8 cellular contexts compared by ENCODE assay signal in genomic region chrX:135521405-135522131, GRCh38. TPM values are rescaled to one million over a fixed set of nuclear protein-coding genes. Genes with fewer than 3 reads are reported as not detected.
DNase-seq lines count a peak whose midpoint lies in the region; ATAC-seq, FAIRE-seq and TF ChIP-seq lines count a peak whose summit lies in the region.

No MANE protein-coding gene starts in this region.

- TF ChIP-seq POLR2A in adrenal gland (IDR thresholded peaks at IDR 0.05): peak; percentile 49 to 76

- peaks cover 6% of the 10 kb centered on the region for H3K27me3 ChIP-seq in adrenal gland
- no peaks in the 10 kb centered on the region for H3K27me3 ChIP-seq in left ventricle myocardium inferior (ENCODE audit: low read depth)

- peak overlapping the region; percentile 68 for H3K4me3 ChIP-seq in GM12864 (ENCODE audit: low read depth, low read length)
- peak overlapping the region in 2 of 4 donors; percentile 48 to 82 for H3K4me3 ChIP-seq in adrenal gland
- H3K4me3 ChIP-seq in left ventricle myocardium inferior: peak overlapping the region; percentile 76

- TF ChIP-seq CTCF in GM12864 (IDR thresholded peaks at IDR 0.05; ENCODE audit: low read depth, low read length, missing control alignments) (no peak), adrenal gland (IDR thresholded peaks at IDR 0.05) (no peak), left ventricle myocardium inferior (IDR thresholded peaks at IDR 0.05; ENCODE audit: borderline replicate concordance) (no peak)

- FAIRE-seq in urothelium cell line (lab: Jason Lieb, UNC): no peak

- H3K4me1 ChIP-seq in adrenal gland (replicated peaks in 1 of 2) (no peaks in the 10 kb centered on the region), left ventricle myocardium inferior (peaks cover 8% of the 10 kb centered on the region)

- WGBS in adrenal gland, 4 donors: 0 to 42% (median 13%) methylated on average over 7 to 72 of the region's 73 CpGs

- H3K9me3 ChIP-seq in adrenal gland (replicated peaks in 1 of 3): no peaks in the 10 kb centered on the region
- no peaks in the 10 kb centered on the region for H3K9me3 ChIP-seq in left ventricle myocardium inferior (replicated peaks)

- no peaks in the 10 kb centered on the region for H3K36me3 ChIP-seq in adrenal gland (replicated peaks in 1 of 2)
- no peaks in the 10 kb centered on the region for H3K36me3 ChIP-seq in left ventricle myocardium inferior

- DNase-seq in GM12864 (ENCODE audit: low read depth): peak; percentile 70
- DNase-seq in NCI-H1417 (lab: John Stamatoyannopoulos, UW): peak; percentile 52 to 91 (median 83)
- peak; percentile 75 for DNase-seq in T follicular helper cell (ENCODE audit: low read depth)
- peak; percentile 88 to 95 (median 91) for DNase-seq in adrenal gland
- peak; percentile 83 for DNase-seq in left ventricle myocardium inferior
- DNase-seq in pulmonary artery endothelial cell (ENCODE audit: low read depth, low spot score): peak; percentile 65
- DNase-seq in urothelium cell line (ENCODE audit: low spot score): peak; percentile 74

- peak; percentile 64 for ATAC-seq in HG02678 (IDR thresholded peaks at IDR 0.05; ENCODE audit: unreplicated experiment)

- intact Hi-C loops in adrenal gland (cut with DNase I) (no loop called here), left ventricle myocardium inferior (cut with micrococcal nuclease) (no loop called here)

- peak overlapping the region; percentile 89 to 98 (median 93) for H3K27ac ChIP-seq in adrenal gland
- H3K27ac ChIP-seq in left ventricle myocardium inferior (replicated peaks): peak overlapping the region; percentile 91

RNA-seq across cellular contexts. Expression of gene INTS6L, which starts 1.1 kb away (rescaled TPM):
- total RNA-seq in adrenal gland: 10 to 100 TPM in 7 of 8 donors, 1 to 10 TPM in 1; 7.5 to 28.9 (median 14.8) TPM
- polyA plus RNA-seq in adrenal gland: 10 to 100 TPM; 10.5 to 85.0 (median 62.0) TPM
- total RNA-seq in left ventricle myocardium inferior: 2.3 TPM
- 2.5 and 3.9 TPM in 2 replicates for total RNA-seq in pulmonary artery endothelial cell
